11 cellular contexts compared by ENCODE assay signal in genomic region chr4:8035371-8035780, GRCh38.
A peak's percentile ranks its signal among the peaks of the same experiment; 100 is the strongest.
DNase-seq lines count a peak whose midpoint lies in the region; ATAC-seq, FAIRE-seq and TF ChIP-seq lines count a peak whose summit lies in the region.
"Had no signal": no experiment of that assay in that cellular context is flagged by ENCODE, and none has a peak within 500 bp of the region (broad histone marks: within the 10 kb centered on the region; RNA-seq: fewer than 3 reads in every experiment).

No MANE protein-coding gene starts in this region.

- no peak overlapping the region for H3K27ac Mint-ChIP-seq in activated naive CD8-positive, alpha-beta T cell

- H3K9me3 Mint-ChIP-seq in activated naive CD8-positive, alpha-beta T cell (ENCODE audit: low read depth), result no peaks in the 10 kb centered on the region

- ATAC-seq in HG03342 (IDR thresholded peaks at IDR 0.05; ENCODE audit: unreplicated experiment) (no peak), HG03159 (IDR thresholded peaks at IDR 0.05; ENCODE audit: unreplicated experiment) (no peak), HG03521 (IDR thresholded peaks at IDR 0.05; ENCODE audit: unreplicated experiment) (no peak)

- H3K36me3 Mint-ChIP-seq in activated naive CD8-positive, alpha-beta T cell, result no peaks in the 10 kb centered on the region

- no peak for FAIRE-seq in D721Med (lab: Jason Lieb, UNC)
- FAIRE-seq: frontal cortex had no signal

- DNase-seq in GDM1 (lab: John Stamatoyannopoulos, UW) (peak; percentile 43), NB4 (ENCODE audit: low read depth) (peak; percentile 88), non-pigmented ciliary epithelial cell (ENCODE audit: low read depth) (peak; percentile 50), D721Med (ENCODE audit: insufficient read length, low spot score) (no peak)
- DNase-seq: activated effector memory CD4-positive, alpha-beta T cell treated with Interleukin-2 at 50 U/mL for 16 hours; GM23248 had no signal

- H3K4me1 Mint-ChIP-seq in activated naive CD8-positive, alpha-beta T cell (ENCODE audit: low read depth), result peaks cover 8% of the 10 kb centered on the region

- TF ChIP-seq POLR2A in NB4 (IDR thresholded peaks at IDR 0.05; ENCODE audit: extremely low read depth, insufficient read length), result no peak

- peak overlapping the region; percentile 21 for H3K4me3 Mint-ChIP-seq in activated naive CD8-positive, alpha-beta T cell

- peaks cover 6% of the 10 kb centered on the region for H3K27me3 Mint-ChIP-seq in activated naive CD8-positive, alpha-beta T cell

- TF ChIP-seq CTCF in NB4 (IDR thresholded peaks at IDR 0.05; ENCODE audit: low read depth, low read length), result no peak
- TF ChIP-seq CTCF in D721Med (IDR thresholded peaks at IDR 0.05; ENCODE audit: insufficient read depth, missing control alignments), result no peak

- no peak overlapping the region for H3K4me3 ChIP-seq in NB4 (ENCODE audit: low read depth, low read length)
- H3K4me3 ChIP-seq: GM23248 had no signal
